ENCODE assay signal across 16 cellular contexts in genomic region chr1:27114522-27114921, GRCh38. TPM values are rescaled to one million over a fixed set of nuclear protein-coding genes. Genes with fewer than 3 reads are reported as not detected.
A peak's percentile ranks its signal among the peaks of the same experiment; 100 is the strongest.
DNase-seq lines count a peak whose midpoint lies in the region; ATAC-seq and TF ChIP-seq lines count a peak whose summit lies in the region.
"Had no signal": no experiment of that assay in that cellular context is flagged by ENCODE, and none has a peak within 500 bp of the region (broad histone marks: within the 10 kb centered on the region; RNA-seq: fewer than 3 reads in every experiment).

No MANE protein-coding gene starts in this region.

- no peak for DNase-seq in CD4-positive, alpha-beta memory T cell
- DNase-seq in T-helper 17 cell, result no peak
- DNase-seq in dorsolateral prefrontal cortex, result no peak
- peak; percentile 61 for DNase-seq in putamen (ENCODE audit: low spot score)
- DNase-seq in DMS114 treated with DMSO at 0.1 percent for 48 hours (lab: John Stamatoyannopoulos, UW; ENCODE audit: unreplicated experiment), result no peak
- DNase-seq: activated CD8-positive, alpha-beta memory T cell treated with anti-CD3 and anti-CD28 coated beads, Interleukin-2, amount 50 U/mL, for 48 hours; NCI-H1417; pancreas; PC-3; sigmoid colon; stimulated activated CD4-positive, alpha-beta T cell treated with anti-CD3 and anti-CD28 coated beads, Interleukin-1b, Interleukin-23, amount 100 ng/mL, for 48 hours; substantia nigra had no signal

- no peaks in the 10 kb centered on the region for H3K27me3 Mint-ChIP-seq in CD4-positive, alpha-beta memory T cell
- no peaks in the 10 kb centered on the region for H3K27me3 Mint-ChIP-seq in T-helper 17 cell

- POLR2A ChIA-PET in CD4-positive, alpha-beta memory T cell (lab: Charles Lee; ENCODE audit: partially characterized antibody), result interaction anchor here (1.3 to 6.3 kb wide), 3 partner anchors 22 to 170 kb away, joined by 3 to 62 read pairs (median 13); partner anchors contain the start of gene SLC9A1

- no peak overlapping the region for H3K4me3 ChIP-seq in CD4-positive, alpha-beta memory T cell (ENCODE audit: low read length in 2 of 2)
- H3K4me3 ChIP-seq in dorsolateral prefrontal cortex, result peak overlapping the region in 1 of 59 donors; percentile 5
- H3K4me3 ChIP-seq: esophagus muscularis mucosa, pancreas, sigmoid colon had no signal

- no peak overlapping the region for H3K4me3 Mint-ChIP-seq in CD4-positive, alpha-beta memory T cell
- H3K4me3 Mint-ChIP-seq in T-helper 17 cell, result no peak overlapping the region

- ATAC-seq in T-helper 17 cell, result no peak
- no peak for ATAC-seq in GM19328 (IDR thresholded peaks at IDR 0.05; ENCODE audit: unreplicated experiment)
- no peak for ATAC-seq in HG02938 (IDR thresholded peaks at IDR 0.05; ENCODE audit: unreplicated experiment)
- ATAC-seq: activated CD4-positive, CD25-positive, alpha-beta regulatory T cell treated with anti-CD3 and anti-CD28 coated beads, Interleukin-2, amount 50 U/mL, for 24 hours; pancreas; PC-3 had no signal

- no peaks in the 10 kb centered on the region for H3K9me3 Mint-ChIP-seq in CD4-positive, alpha-beta memory T cell

- H3K4me1 ChIP-seq in CD4-positive, alpha-beta memory T cell (ENCODE audit: insufficient read depth, low read length), result peaks cover 31% of the 10 kb centered on the region

- H3K36me3 ChIP-seq in CD4-positive, alpha-beta memory T cell (ENCODE audit: insufficient read depth, low read length), result no peaks in the 10 kb centered on the region
- H3K36me3 ChIP-seq: pancreas had no signal

- peaks cover 33 to 62% (median 51%) of the 10 kb centered on the region in 4 donors for H3K4me1 Mint-ChIP-seq in CD4-positive, alpha-beta memory T cell
- peaks cover 33% of the 10 kb centered on the region for H3K4me1 Mint-ChIP-seq in T-helper 17 cell

- no peaks in the 10 kb centered on the region for H3K9me3 ChIP-seq in CD4-positive, alpha-beta memory T cell (ENCODE audit: control insufficient read depth in 1 of 2, low read length in 2 of 2)
- H3K9me3 ChIP-seq in T-helper 17 cell (ENCODE audit: control insufficient read depth, low read length, poor library complexity, severe bottlenecking), result no peaks in the 10 kb centered on the region
- H3K9me3 ChIP-seq: esophagus muscularis mucosa, pancreas, sigmoid colon had no signal

- no peak for TF ChIP-seq CTCF in dorsolateral prefrontal cortex (IDR thresholded peaks at IDR 0.05 in 54 of 56, conservative IDR thresholded peaks at IDR 0.05 in 2 of 56; ENCODE audit: low read depth in 1 of 56, partially characterized antibody in 56 of 56)

- peaks cover 0 to 6% of the 10 kb centered on the region in 2 donors for H3K36me3 Mint-ChIP-seq in CD4-positive, alpha-beta memory T cell
- H3K36me3 Mint-ChIP-seq in T-helper 17 cell (ENCODE audit: low read depth), result no peaks in the 10 kb centered on the region

- H3K27me3 ChIP-seq in CD4-positive, alpha-beta memory T cell (ENCODE audit: insufficient read depth, low read length), result no peaks in the 10 kb centered on the region
- H3K27me3 ChIP-seq in dorsolateral prefrontal cortex, result no peaks in the 10 kb centered on the region
- H3K27me3 ChIP-seq: esophagus muscularis mucosa, pancreas, sigmoid colon had no signal

- CTCF ChIA-PET in CD4-positive, alpha-beta memory T cell (lab: Charles Lee; ENCODE audit: partially characterized antibody), result interaction anchor here (0.8 to 7.3 kb wide), 9 partner anchors 14 to 183 kb away, joined by 3 to 85 read pairs (median 16); partner anchors contain the start of gene SLC9A1

- H3K27ac Mint-ChIP-seq in CD4-positive, alpha-beta memory T cell, result peak overlapping the region in 6 of 7 donors; percentile 47 to 86 (median 76)
- peak overlapping the region; percentile 94 for H3K27ac Mint-ChIP-seq in T-helper 17 cell

- no peak overlapping the region for H3K27ac ChIP-seq in CD4-positive, alpha-beta memory T cell (ENCODE audit: low read depth, low read length)
- H3K27ac ChIP-seq in dorsolateral prefrontal cortex, result peak overlapping the region in 49 of 59 donors; percentile 10 to 90 (median 55)
- H3K27ac ChIP-seq: esophagus muscularis mucosa had no signal

- intact Hi-C loops in CD4-positive, alpha-beta memory T cell (cut with micrococcal nuclease), result no loop called here
- intact Hi-C loops in dorsolateral prefrontal cortex (cut with DNase I), result loop anchor here in 1 of 2 donors (5.0 kb wide), 1 partner anchor 38 kb away; no protein-coding TSS in a partner anchor

RNA-seq across cellular contexts. Expression of gene SLC9A1, which starts 40.4 kb away (rescaled TPM):
- total RNA-seq in CD4-positive, alpha-beta memory T cell, result 10 to 100 TPM; 11.4 to 13.2 TPM
- polyA plus RNA-seq in CD4-positive, alpha-beta memory T cell, result 10 to 100 TPM in 1 of 2 donors, 1 to 10 TPM in 1; 2.1 to 15.0 TPM
- 10 to 100 TPM; 21.4 to 30.4 TPM for total RNA-seq in T-helper 17 cell
- 10 to 100 TPM; 16.2 to 58.9 (median 38.4) TPM for total RNA-seq in dorsolateral prefrontal cortex
